Comparison of ENCODE assay signal across 27 cellular contexts in genomic region chr13:107185889-107186288, GRCh38.
A peak's percentile ranks its signal among the peaks of the same experiment; 100 is the strongest.
DNase-seq lines count a peak whose midpoint lies in the region; ATAC-seq, FAIRE-seq and TF ChIP-seq lines count a peak whose summit lies in the region.
"Had no signal": no experiment of that assay in that cellular context is flagged by ENCODE, and none has a peak within 500 bp of the region (broad histone marks: within the 10 kb centered on the region; RNA-seq: fewer than 3 reads in every experiment).

No MANE protein-coding gene starts in this region.

- H3K4me3 ChIP-seq in MG63, result no peak overlapping the region
- H3K4me3 ChIP-seq in astrocyte (ENCODE audit: insufficient read depth, low read depth, low read length), result no peak overlapping the region
- no peak overlapping the region for H3K4me3 ChIP-seq in fibroblast of pulmonary artery (replicated peaks; ENCODE audit: low read depth, low read length)
- H3K4me3 ChIP-seq: A549, GM23338, left lung had no signal

- H3K4me2 ChIP-seq in astrocyte (ENCODE audit: low read length), result peak overlapping the region; percentile 25
- H3K4me2 ChIP-seq: A549, GM23338 had no signal

- FAIRE-seq in astrocyte (lab: Jason Lieb, UNC), result no peak
- FAIRE-seq: A549 had no signal

- ATAC-seq in stimulated activated effector memory CD8-positive, alpha-beta T cell treated with anti-CD3 and anti-CD28 coated beads, Interleukin-12 subunit alpha, Interleukin-12 subunit beta, amount 100 ng/mL, for 72 hours, result no peak
- ATAC-seq: A549, esophagus mucosa, GM23338, left lung had no signal

- no peak overlapping the region for H3K27ac ChIP-seq in astrocyte (ENCODE audit: low read depth, low read length)
- H3K27ac ChIP-seq: A549, left lung, parathyroid adenoma had no signal

- H3K4me1 ChIP-seq in astrocyte (ENCODE audit: insufficient read depth, low read length), result no peaks in the 10 kb centered on the region
- H3K4me1 ChIP-seq: A549, left lung, parathyroid adenoma had no signal

- no peak overlapping the region for H3K9ac ChIP-seq in astrocyte (ENCODE audit: low read length)
- H3K9ac ChIP-seq: parathyroid adenoma had no signal

- H3K27ac Mint-ChIP-seq in astrocyte (ENCODE audit: unreplicated experiment) (peak overlapping the region; percentile 58), immature natural killer cell (no peak overlapping the region)
- no peak overlapping the region for H3K27ac Mint-ChIP-seq in stimulated activated effector memory CD8-positive, alpha-beta T cell treated with anti-CD3 and anti-CD28 coated beads, Interleukin-12 subunit alpha, Interleukin-12 subunit beta, amount 100 ng/mL, for 72 hours
- H3K27ac Mint-ChIP-seq: activated CD4-positive, alpha-beta memory T cell treated with anti-CD3 and anti-CD28 coated beads, Interleukin-2, amount 10 ng/mL, durations not matched to agents 7 days and 5 days; GM23338; nephron had no signal

- H3K4me1 Mint-ChIP-seq in astrocyte (ENCODE audit: low read depth, unreplicated experiment), result peaks cover 13% of the 10 kb centered on the region
- no peaks in the 10 kb centered on the region for H3K4me1 Mint-ChIP-seq in stimulated activated effector memory CD8-positive, alpha-beta T cell treated with anti-CD3 and anti-CD28 coated beads, Interleukin-12 subunit alpha, Interleukin-12 subunit beta, amount 100 ng/mL, for 72 hours
- no peaks in the 10 kb centered on the region for H3K4me1 Mint-ChIP-seq in immature natural killer cell
- H3K4me1 Mint-ChIP-seq: activated CD4-positive, alpha-beta memory T cell treated with anti-CD3 and anti-CD28 coated beads, Interleukin-2, amount 10 ng/mL, durations not matched to agents 7 days and 5 days; nephron had no signal

- H3K27me3 Mint-ChIP-seq in astrocyte (ENCODE audit: low read depth, unreplicated experiment) (no peaks in the 10 kb centered on the region), immature natural killer cell (ENCODE audit: low read depth in 3 of 3) (peaks cover 0 to 3% (median 3%) of the 10 kb centered on the region in 3 donors)
- H3K27me3 Mint-ChIP-seq: activated CD4-positive, alpha-beta memory T cell treated with anti-CD3 and anti-CD28 coated beads, Interleukin-2, amount 10 ng/mL, durations not matched to agents 7 days and 5 days had no signal

- peaks cover 6% of the 10 kb centered on the region for H3K9me3 Mint-ChIP-seq in astrocyte (ENCODE audit: unreplicated experiment)
- peaks cover 15% of the 10 kb centered on the region for H3K9me3 Mint-ChIP-seq in stimulated activated effector memory CD8-positive, alpha-beta T cell treated with anti-CD3 and anti-CD28 coated beads, Interleukin-12 subunit alpha, Interleukin-12 subunit beta, amount 100 ng/mL, for 72 hours
- H3K9me3 Mint-ChIP-seq in immature natural killer cell, result peaks cover 2 to 24% (median 18%) of the 10 kb centered on the region in 6 donors
- H3K9me3 Mint-ChIP-seq: GM23338, nephron had no signal

- H3K27me3 ChIP-seq in MG63 (no peaks in the 10 kb centered on the region), astrocyte (ENCODE audit: insufficient read depth, low read length) (no peaks in the 10 kb centered on the region)
- H3K27me3 ChIP-seq: left lung had no signal

- DNase-seq in AG08396 (ENCODE audit: low spot score) (peak; percentile 17), MG63 (peak; percentile 23), astrocyte (ENCODE audit: low read depth) (peak; percentile 49), fibroblast of pulmonary artery (ENCODE audit: low read depth) (peak; percentile 53), G401 (ENCODE audit: low spot score) (no peak), activated gamma-delta T cell (lab: John Stamatoyannopoulos, UW) (no peak), immature natural killer cell (no peak)
- no peak for DNase-seq in stimulated activated effector memory CD8-positive, alpha-beta T cell treated with anti-CD3 and anti-CD28 coated beads, Interleukin-12 subunit alpha, Interleukin-12 subunit beta, amount 100 ng/mL, for 72 hours (ENCODE audit: low spot score in 2 of 2)
- DNase-seq: activated CD4-positive, alpha-beta memory T cell treated with anti-CD3 and anti-CD28 coated beads, Interleukin-2, amount 10 ng/mL, durations not matched to agents 7 days and 5 days; activated naive CD4-positive, alpha-beta T cell treated with Interleukin-2 at 50 U/mL for 16 hours; activated T-cell treated with anti-CD3 and anti-CD28 coated beads for 4 hours; anterior cingulate cortex; C1 segment of cervical spinal cord; Calu3; cerebellar nuclear complex; effector memory CD4-positive, alpha-beta T cell; EL; left lung; NCI-H1092 treated with DMSO at 0.1 percent for 48 hours; NCI-H2081 treated with DMSO at 0.1 percent for 48 hours; NCI-H510A treated with DMSO at 0.1 percent for 48 hours; T1000 had no signal

- H2AFZ ChIP-seq in astrocyte (ENCODE audit: low read depth, low read length), result peak overlapping the region; percentile 3
- H2AFZ ChIP-seq: GM23338, parathyroid adenoma had no signal

- no peak for TF ChIP-seq CTCF in astrocyte (IDR thresholded peaks at IDR 0.05; ENCODE audit: insufficient read depth, low read depth, low read length)
- TF ChIP-seq CTCF in fibroblast of pulmonary artery (IDR thresholded peaks at IDR 0.05; ENCODE audit: low read length, missing control alignments), result no peak

- H4K20me1 ChIP-seq in astrocyte (ENCODE audit: insufficient read depth, low read length), result no peaks in the 10 kb centered on the region

- no peaks in the 10 kb centered on the region for H3K36me3 ChIP-seq in MG63
- no peaks in the 10 kb centered on the region for H3K36me3 ChIP-seq in astrocyte (ENCODE audit: insufficient read depth, low read length)
- H3K36me3 ChIP-seq: left lung had no signal

- H3K79me2 ChIP-seq in astrocyte (ENCODE audit: insufficient read depth, low read length), result no peaks in the 10 kb centered on the region
- H3K79me2 ChIP-seq: parathyroid adenoma had no signal

- peaks cover 2% of the 10 kb centered on the region for H3K36me3 Mint-ChIP-seq in astrocyte (ENCODE audit: low read depth, unreplicated experiment)
- no peaks in the 10 kb centered on the region for H3K36me3 Mint-ChIP-seq in stimulated activated effector memory CD8-positive, alpha-beta T cell treated with anti-CD3 and anti-CD28 coated beads, Interleukin-12 subunit alpha, Interleukin-12 subunit beta, amount 100 ng/mL, for 72 hours
- H3K36me3 Mint-ChIP-seq in immature natural killer cell, result peaks cover 0 to 3% (median 0%) of the 10 kb centered on the region in 3 donors

- in situ Hi-C loops in G401 (cut with HindIII; ENCODE audit: low sequenced_read_pairs), result no loop called here

- no peak overlapping the region for H3K4me3 Mint-ChIP-seq in astrocyte (ENCODE audit: unreplicated experiment)
- no peak overlapping the region for H3K4me3 Mint-ChIP-seq in stimulated activated effector memory CD8-positive, alpha-beta T cell treated with anti-CD3 and anti-CD28 coated beads, Interleukin-12 subunit alpha, Interleukin-12 subunit beta, amount 100 ng/mL, for 72 hours
- H3K4me3 Mint-ChIP-seq in immature natural killer cell, result no peak overlapping the region
- H3K4me3 Mint-ChIP-seq: activated CD4-positive, alpha-beta memory T cell treated with anti-CD3 and anti-CD28 coated beads, Interleukin-2, amount 10 ng/mL, durations not matched to agents 7 days and 5 days; GM23338; nephron had no signal

- H3K9me3 ChIP-seq in MG63, result no peaks in the 10 kb centered on the region
- no peaks in the 10 kb centered on the region for H3K9me3 ChIP-seq in astrocyte (ENCODE audit: insufficient read depth, low read depth, low read length)
- H3K9me3 ChIP-seq: A549 had no signal

Comparison
In these comparisons a context has a peak if more than half of its experiments do, and no peak if none do; other contexts are left out.
1. DNase-seq: peak in AG08396 (single experiment), MG63 (single experiment), astrocyte (single experiment) and fibroblast of pulmonary artery (single experiment); none in G401 (single experiment), activated gamma-delta T cell (single experiment), stimulated activated effector memory CD8-positive, alpha-beta T cell treated with anti-CD3 and anti-CD28 coated beads, Interleukin-12 subunit alpha, Interleukin-12 subunit beta, amount 100 ng/mL, for 72 hours (0 of 2) and immature natural killer cell (0 of 3).